Comparison of ENCODE assay signal across 8 cellular contexts in the genomic region with DNA sequence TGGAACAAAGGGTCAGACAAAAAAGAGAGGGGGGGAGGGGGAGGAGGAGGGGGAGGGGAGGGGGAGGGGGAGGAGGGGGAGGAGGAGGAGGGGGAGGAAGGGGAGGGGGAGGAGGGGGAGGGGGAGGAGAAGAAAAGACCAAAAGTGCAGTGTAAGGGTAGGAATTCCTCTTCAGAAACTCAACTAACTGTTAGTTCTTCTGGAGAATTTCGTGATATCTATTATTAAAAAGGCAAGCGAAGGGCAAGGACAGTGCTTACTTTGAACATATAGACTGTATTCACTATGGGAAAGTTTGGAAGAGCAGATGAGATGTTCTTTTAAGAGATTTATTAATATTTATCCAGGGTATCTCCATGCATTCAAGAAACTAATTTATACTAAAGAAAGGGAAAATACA.
"Had no signal": no experiment of that assay in that cellular context is flagged by ENCODE, and none has a peak within 500 bp of the region (broad histone marks: within the 10 kb centered on the region; RNA-seq: fewer than 3 reads in every experiment).

No MANE protein-coding gene starts in this region.

- ATAC-seq: GM12878 had no signal

- H3K4me3 ChIP-seq: GM12878 had no signal

- FAIRE-seq: G401.6, GM12878, GM12891, GM12892, GM18507, GM19239 had no signal

- DNase-seq: GDM1, GF-D8 had no signal
